ENCODE assay signal across 1 cellular context in the genomic region with DNA sequence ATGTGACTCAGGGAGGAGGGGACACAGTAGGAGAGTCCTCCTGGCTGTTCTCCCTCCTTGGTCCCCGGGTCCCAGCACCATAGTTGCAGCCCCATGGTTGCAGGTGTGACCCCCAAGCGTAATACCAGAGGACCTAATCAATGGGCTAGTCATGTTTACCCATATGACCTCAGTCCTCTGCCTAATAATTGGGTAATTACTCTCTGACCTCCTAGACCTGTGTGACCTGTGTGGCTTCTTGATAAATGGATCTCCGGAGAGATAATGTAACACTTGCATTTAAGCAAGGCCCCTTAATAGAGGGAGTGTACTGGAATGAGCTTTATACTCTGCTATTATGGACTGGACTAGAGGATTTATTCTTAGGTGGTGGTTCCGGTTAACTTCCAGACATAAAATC.
A peak's percentile ranks its signal among the peaks of the same experiment; 100 is the strongest.
TF ChIP-seq lines count a peak whose summit lies in the region.

No MANE protein-coding gene starts in this region.

TF ChIP-seq in K562, 482 proteins besides CTCF, POLR2A, EP300 and RAD21:
- TF ChIP-seq ZNF766 (CRISPR knock-in tag; conservative IDR thresholded peaks at IDR 0.05) = 0 out of 2 replicates have a peak, but pooled peaks have one; percentile 44
- TF ChIP-seq CEBPZ (IDR thresholded peaks at IDR 0.05; ENCODE audit: borderline replicate concordance, low read depth, low read length) = no peak
- TF ChIP-seq CHAMP1 (IDR thresholded peaks at IDR 0.05) = no peak
- TF ChIP-seq CBX1 (IDR thresholded peaks at IDR 0.05; ENCODE audit: low read depth) = no peak
